Comparison of ENCODE assay signal across 1 cellular context in the genomic region with DNA sequence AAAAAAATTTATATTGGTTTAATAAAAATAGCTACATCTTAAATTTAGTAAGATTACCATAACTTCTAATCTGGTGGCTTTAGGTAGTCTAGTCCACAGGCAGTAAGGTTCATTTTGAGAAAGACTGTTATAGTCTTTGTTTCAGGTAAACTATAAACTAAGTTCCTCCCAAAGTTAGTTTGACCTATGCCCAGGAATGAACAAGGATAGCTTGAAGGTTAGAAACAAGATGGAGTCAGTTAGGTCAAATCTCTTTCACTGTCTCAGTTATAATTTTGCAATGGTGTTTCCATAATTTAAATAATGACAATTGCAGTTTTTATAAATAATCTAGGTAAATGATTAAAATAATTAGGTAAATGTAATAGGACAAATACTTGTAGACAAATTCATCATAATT. TPM values are rescaled to one million over a fixed set of nuclear protein-coding genes. Genes with fewer than 3 reads are reported as not detected.
"Had no signal": no experiment of that assay in that cellular context is flagged by ENCODE, and none has a peak within 500 bp of the region (broad histone marks: within the 10 kb centered on the region; RNA-seq: fewer than 3 reads in every experiment).

No MANE protein-coding gene starts in this region.

RNA-seq across cellular contexts. Expression of a gene that starts 51.4 kb away (rescaled TPM):
- total RNA-seq: GM12878 had no signal
- polyA plus RNA-seq: GM12878 had no signal
